Comparison of ENCODE assay signal across 1 cellular context in genomic region chr4:86927843-86928395, GRCh38.
TF ChIP-seq lines count a peak whose summit lies in the region.

No MANE protein-coding gene starts in this region.

TF ChIP-seq in WTC11, 78 proteins besides CTCF, POLR2A, EP300 and RAD21 (continued from another document):
- TF ChIP-seq HMGXB4 (CRISPR knock-in tag; IDR thresholded peaks at IDR 0.05) (no peak), ZMAT4 (CRISPR knock-in tag; IDR thresholded peaks at IDR 0.05) (no peak), ATF3 (CRISPR knock-in tag; conservative IDR thresholded peaks at IDR 0.05) (no peak), NR1H2 (CRISPR knock-in tag; IDR thresholded peaks at IDR 0.05) (no peak), E2F5 (CRISPR knock-in tag; IDR thresholded peaks at IDR 0.05) (no peak), E2F1 (CRISPR knock-in tag; IDR thresholded peaks at IDR 0.05) (no peak), ZNF219 (CRISPR knock-in tag; IDR thresholded peaks at IDR 0.05; ENCODE audit: borderline replicate concordance) (no peak), ZBTB21 (CRISPR knock-in tag; IDR thresholded peaks at IDR 0.05; ENCODE audit: borderline replicate concordance) (no peak), EMX1 (CRISPR knock-in tag; IDR thresholded peaks at IDR 0.05) (no peak), OVOL2 (CRISPR knock-in tag; IDR thresholded peaks at IDR 0.05; ENCODE audit: borderline replicate concordance) (no peak)
